Comparison of ENCODE assay signal across 17 cellular contexts in genomic region chr13:51525567-51526165, GRCh38. TPM values are rescaled to one million over a fixed set of nuclear protein-coding genes. Genes with fewer than 3 reads are reported as not detected.
DNase-seq lines count a peak whose midpoint lies in the region; ATAC-seq, FAIRE-seq and TF ChIP-seq lines count a peak whose summit lies in the region.
"Had no signal": no experiment of that assay in that cellular context is flagged by ENCODE, and none has a peak within 500 bp of the region (broad histone marks: within the 10 kb centered on the region; RNA-seq: fewer than 3 reads in every experiment).

No MANE protein-coding gene starts in this region.

- FAIRE-seq in bronchial epithelial cell (lab: Jason Lieb, UNC) = no peak
- FAIRE-seq: colon had no signal

- 51% methylated on average over 4 of the region's 5 CpGs for WGBS in mesenchymal stem cell
- 59 to 80% methylated on average over 2 to 5 of the region's 5 CpGs for WGBS in gastroesophageal sphincter (ENCODE audit: low coverage in 1 of 2), 2 donors

- H2AK5ac ChIP-seq in mesenchymal stem cell (ENCODE audit: low read length, severe bottlenecking) = no peak overlapping the region

- no peak overlapping the region for H2BK120ac ChIP-seq in mesenchymal stem cell (ENCODE audit: low read depth, low read length)

- no peak overlapping the region for H3K4me2 ChIP-seq in mesenchymal stem cell (ENCODE audit: low read length, poor library complexity, severe bottlenecking)

- H3K4me3 ChIP-seq in bronchial epithelial cell (ENCODE audit: low read depth, low read length) (no peak overlapping the region), mesenchymal stem cell (ENCODE audit: insufficient read depth in 1 of 2, low read depth in 1 of 2, low read length in 2 of 2) (no peak overlapping the region), gastroesophageal sphincter (no peak overlapping the region)
- H3K4me3 ChIP-seq: SK-N-MC, suprapubic skin, vagina had no signal

- no peak overlapping the region for H2BK5ac ChIP-seq in mesenchymal stem cell (ENCODE audit: low read depth, low read length, poor library complexity, severe bottlenecking)

- H3K9ac ChIP-seq in mesenchymal stem cell (ENCODE audit: low read length) = no peak overlapping the region

- TF ChIP-seq POLR2A in gastroesophageal sphincter (IDR thresholded peaks at IDR 0.05) = no peak

- no peak for TF ChIP-seq CTCF in bronchial epithelial cell (IDR thresholded peaks at IDR 0.05; ENCODE audit: insufficient read depth, low read length, severe bottlenecking)
- no peak for TF ChIP-seq CTCF in gastroesophageal sphincter (IDR thresholded peaks at IDR 0.05)

- no peak overlapping the region for H3K18ac ChIP-seq in mesenchymal stem cell (ENCODE audit: low read depth in 1 of 2, low read length in 2 of 2)

- H3K9me3 ChIP-seq in mesenchymal stem cell (ENCODE audit: control insufficient read depth, low read length) (no peaks in the 10 kb centered on the region), gastroesophageal sphincter (no peaks in the 10 kb centered on the region)
- H3K9me3 ChIP-seq: suprapubic skin, vagina had no signal

- no peak overlapping the region for H3K23ac ChIP-seq in mesenchymal stem cell (ENCODE audit: low read length in 2 of 2)

- no peaks in the 10 kb centered on the region for H3K27me3 ChIP-seq in bronchial epithelial cell (ENCODE audit: control insufficient read depth, insufficient read depth, low read length)
- H3K27me3 ChIP-seq in mesenchymal stem cell (ENCODE audit: control insufficient read depth in 1 of 2, insufficient read depth in 1 of 2, low read length in 2 of 2) = no peaks in the 10 kb centered on the region
- H3K27me3 ChIP-seq in gastroesophageal sphincter = no peaks in the 10 kb centered on the region
- H3K27me3 ChIP-seq: suprapubic skin, vagina had no signal

- no peak overlapping the region for H3K27ac ChIP-seq in mesenchymal stem cell (ENCODE audit: low read length, poor library complexity, severe bottlenecking)
- H3K27ac ChIP-seq in gastroesophageal sphincter = no peak overlapping the region
- H3K27ac ChIP-seq: SK-N-MC, suprapubic skin, vagina had no signal

- H3K79me1 ChIP-seq in mesenchymal stem cell (replicated peaks; ENCODE audit: low read length, poor library complexity, severe bottlenecking) = no peaks in the 10 kb centered on the region

- H3K4me1 ChIP-seq in mesenchymal stem cell (ENCODE audit: control insufficient read depth, insufficient read depth, low read depth, low read length) (no peaks in the 10 kb centered on the region), gastroesophageal sphincter (no peaks in the 10 kb centered on the region)
- H3K4me1 ChIP-seq: vagina had no signal

- H3K36me3 ChIP-seq in bronchial epithelial cell (ENCODE audit: control insufficient read depth, insufficient read depth, low read length) (no peaks in the 10 kb centered on the region), mesenchymal stem cell (ENCODE audit: control insufficient read depth in 1 of 2, insufficient read depth in 2 of 2, low read depth in 1 of 2, low read length in 2 of 2) (no peaks in the 10 kb centered on the region), gastroesophageal sphincter (no peaks in the 10 kb centered on the region)
- H3K36me3 ChIP-seq: suprapubic skin, vagina had no signal

- ATAC-seq in gastroesophageal sphincter = no peak
- ATAC-seq in HG03521 (IDR thresholded peaks at IDR 0.05; ENCODE audit: unreplicated experiment) = no peak
- ATAC-seq: Panc1 had no signal

- H4K91ac ChIP-seq in mesenchymal stem cell (ENCODE audit: low read length) = no peak overlapping the region

- no peak overlapping the region for H4K8ac ChIP-seq in mesenchymal stem cell (ENCODE audit: low read length)

- peak; percentile 17 for DNase-seq in AG20443 (ENCODE audit: low spot score)
- peak; percentile 34 for DNase-seq in LHCN-M2 (ENCODE audit: low read depth)
- peak; percentile 72 for DNase-seq in bronchial epithelial cell (ENCODE audit: low read depth)
- DNase-seq in mesenchymal stem cell = peak; percentile 18
- DNase-seq in glomerular visceral epithelial cell (ENCODE audit: extremely low spot score) = no peak
- no peak for DNase-seq in GF-D8 (lab: John Stamatoyannopoulos, UW)
- DNase-seq: activated CD4-positive, CD25-positive, alpha-beta regulatory T cell treated with anti-CD3 and anti-CD28 coated beads, Interleukin-2, amount 50 U/mL, for 72 hours; DND-41; NCI-H1417; stimulated activated CD4-positive, alpha-beta T cell treated with anti-CD3 and anti-CD28 coated beads, Interleukin-4, amount 100 ng/mL, for 4 hours had no signal

- H3K4ac ChIP-seq in mesenchymal stem cell (ENCODE audit: low read depth in 1 of 2, low read length in 2 of 2) = no peak overlapping the region

- H2AFZ ChIP-seq in mesenchymal stem cell (ENCODE audit: low read depth, low read length) = no peak overlapping the region

- no peak overlapping the region for H2BK15ac ChIP-seq in mesenchymal stem cell (ENCODE audit: low read depth, poor library complexity, severe bottlenecking)

- H2BK12ac ChIP-seq in mesenchymal stem cell (ENCODE audit: low read length in 2 of 2) = no peak overlapping the region

- no peak overlapping the region for H3K14ac ChIP-seq in mesenchymal stem cell (ENCODE audit: low read length in 2 of 2)

- TF ChIP-seq EP300 in gastroesophageal sphincter (IDR thresholded peaks at IDR 0.05) = no peak

RNA-seq across cellular contexts. Expression of gene WDFY2, which starts 58.6 kb away (rescaled TPM):
- 7.6 and 8.2 TPM in 2 replicates for total RNA-seq in LHCN-M2 (2014; rRNA removed)
- 5.0 TPM for polyA plus RNA-seq in LHCN-M2 (2012)
- total RNA-seq in bronchial epithelial cell = 11.3 and 19.5 TPM in 2 replicates
- polyA plus RNA-seq in mesenchymal stem cell (2013, experiment 1 of 2) = 6.2 TPM
- 6.5 TPM for polyA plus RNA-seq in mesenchymal stem cell (2013, experiment 2 of 2)
- 10 to 100 TPM in 2 of 4 donors, 1 to 10 TPM in 2; 5.2 to 11.5 (median 8.5) TPM for total RNA-seq in gastroesophageal sphincter

Comparison
In these comparisons a context has a peak if more than half of its experiments do, and no peak if none do; other contexts are left out.
1. DNase-seq: peak in AG20443 (single experiment), LHCN-M2 (single experiment), bronchial epithelial cell (single experiment) and mesenchymal stem cell (single experiment); none in glomerular visceral epithelial cell (single experiment) and GF-D8 (single experiment).